20 cellular contexts compared by ENCODE assay signal in genomic region chr1:15177710-15178166, GRCh38. TPM values are rescaled to one million over a fixed set of nuclear protein-coding genes. Genes with fewer than 3 reads are reported as not detected.
DNase-seq lines count a peak whose midpoint lies in the region; ATAC-seq, FAIRE-seq and TF ChIP-seq lines count a peak whose summit lies in the region.
"Had no signal": no experiment of that assay in that cellular context is flagged by ENCODE, and none has a peak within 500 bp of the region (broad histone marks: within the 10 kb centered on the region; RNA-seq: fewer than 3 reads in every experiment).

No MANE protein-coding gene starts in this region.

- H3F3A ChIP-seq in neural progenitor cell (ENCODE audit: low read depth) = no peaks in the 10 kb centered on the region

- H3K9ac ChIP-seq in HCT116 (ENCODE audit: low read length) (peak overlapping the region; percentile 63), endothelial cell of umbilical vein (replicated peaks; ENCODE audit: extremely low read depth, insufficient read depth, low read length) (no peak overlapping the region), neural progenitor cell (no peak overlapping the region)
- H3K9ac ChIP-seq: GM23248 had no signal

- dilution Hi-C loops in endothelial cell of umbilical vein (cut with MboI; ENCODE audit: extremely low pct_ligation_motif_present, low sequenced_read_pairs) = no loop called here

- no peak for TF ChIP-seq RAD21 in HCT116 (IDR thresholded peaks at IDR 0.05; ENCODE audit: low read depth)

- no peaks in the 10 kb centered on the region for H3K36me3 Mint-ChIP-seq in neural progenitor cell
- H3K36me3 Mint-ChIP-seq: activated naive CD4-positive, alpha-beta T cell treated with anti-CD3 and anti-CD28 coated beads, Interleukin-2, amount 10 ng/mL, durations not matched to agents 7 days and 5 days; memory B cell had no signal

- TF ChIP-seq POLR2A in HCT116 (IDR thresholded peaks at IDR 0.05; ENCODE audit: borderline replicate concordance, extremely low read depth, insufficient read depth, insufficient read length) = no peak
- TF ChIP-seq POLR2A in endothelial cell of umbilical vein (IDR thresholded peaks at IDR 0.05; ENCODE audit: low read depth, low read length) = peak; percentile 46

- CTCF ChIA-PET in HCT116 (lab: Charles Lee) = no interaction called here
- CTCF ChIA-PET in RWPE1 (lab: Yijun Ruan, JAX) = interaction anchor here (0.6 to 0.7 kb wide), 2 partner anchors 21 to 49 kb away, joined by 3 read pairs; no protein-coding TSS in a partner anchor
- CTCF ChIA-PET in endothelial cell of umbilical vein (lab: Charles Lee) = interaction anchor here (1.0 to 2.8 kb wide), 4 partner anchors 9 to 87 kb away, joined by 3 to 20 read pairs (median 8); partner anchors contain the start of gene TMEM51

- peak; percentile 89 for FAIRE-seq in endothelial cell of umbilical vein (lab: Jason Lieb, UNC)

- H3K27ac ChIP-seq in HCT116 (ENCODE audit: low read depth, low read length) (peak overlapping the region; percentile 86), RWPE1 (peak overlapping the region; percentile 84), endothelial cell of umbilical vein (ENCODE audit: insufficient read depth, low read depth, low read length) (peak overlapping the region; percentile 90), neural progenitor cell (no peak overlapping the region)

- peaks cover 44% of the 10 kb centered on the region for H3K4me1 Mint-ChIP-seq in neural progenitor cell
- H3K4me1 Mint-ChIP-seq: B cell, memory B cell had no signal

- peaks cover 5% of the 10 kb centered on the region for H3K27me3 Mint-ChIP-seq in neural progenitor cell (ENCODE audit: insufficient read depth, low read depth)

- no peak for ATAC-seq in HCT116
- ATAC-seq: activated CD4-positive, CD25-positive, alpha-beta regulatory T cell treated with anti-CD3 and anti-CD28 coated beads, Interleukin-2, amount 50 U/mL, for 24 hours had no signal

- intact Hi-C loops in HCT116 (cut with micrococcal nuclease) (loop anchor here (2.0 kb wide), 1 partner anchor 25 kb away; the partner anchor contains the start of gene TMEM51), endothelial cell of umbilical vein (cut with micrococcal nuclease) (loop anchor here (1.0 kb wide), 1 partner anchor 9 kb away; no protein-coding TSS in a partner anchor)

- BruUV-seq in HCT116 (replicated peaks; lab: Mats Ljungman, UMichigan) (no TSS peak), endothelial cell of umbilical vein (replicated peaks; lab: Mats Ljungman, UMichigan) (no TSS peak)

- H3K27ac Mint-ChIP-seq in neural progenitor cell = no peak overlapping the region
- H3K27ac Mint-ChIP-seq: activated naive CD4-positive, alpha-beta T cell treated with anti-CD3 and anti-CD28 coated beads, Interleukin-2, amount 10 ng/mL, durations not matched to agents 7 days and 5 days; B cell; memory B cell; nephron progenitor cell had no signal

- H3K9me2 ChIP-seq in HCT116 (ENCODE audit: insufficient read depth) = no peaks in the 10 kb centered on the region

- H4K20me1 ChIP-seq in HCT116 (ENCODE audit: insufficient read depth) (peaks cover 4% of the 10 kb centered on the region; the same call in 1 of the 2 replicates), endothelial cell of umbilical vein (replicated peaks; ENCODE audit: control insufficient read depth, extremely low read depth, insufficient read depth, low read length) (no peaks in the 10 kb centered on the region), neural progenitor cell (ENCODE audit: low read depth) (no peaks in the 10 kb centered on the region)

- H3K4me2 ChIP-seq in HCT116 (ENCODE audit: low read length) (peak overlapping the region; percentile 83), endothelial cell of umbilical vein (ENCODE audit: insufficient read depth, low read length) (no peak overlapping the region), neural progenitor cell (no peak overlapping the region)

- H3K9me1 ChIP-seq in endothelial cell of umbilical vein (replicated peaks; ENCODE audit: control insufficient read depth, extremely low read depth, insufficient read depth, low read length) = no peaks in the 10 kb centered on the region

- TF ChIP-seq CTCF in HCT116 (IDR thresholded peaks at IDR 0.05 in 2 of 3, conservative IDR thresholded peaks at IDR 0.05 in 1 of 3; ENCODE audit: borderline replicate concordance in 1 of 3, insufficient read depth in 1 of 3, low read depth in 2 of 3, low read length in 2 of 3) (no peak), RWPE1 (conservative IDR thresholded peaks at IDR 0.05; ENCODE audit: low read depth) (no peak), endothelial cell of umbilical vein (IDR thresholded peaks at IDR 0.05; ENCODE audit: extremely low read depth in 1 of 2, insufficient read depth in 1 of 2, low read depth in 1 of 2, low read length in 2 of 2) (no peak), neural progenitor cell (IDR thresholded peaks at IDR 0.05) (no peak)

- POLR2A ChIA-PET in HCT116 (lab: Charles Lee) (no interaction called here), RWPE1 (lab: Yijun Ruan, JAX; ENCODE audit: low non-redundant PET) (no interaction called here), endothelial cell of umbilical vein (lab: Charles Lee) (interaction anchor here (1.1 kb wide), 1 partner anchor 25 kb away, joined by 3 read pairs; no protein-coding TSS in a partner anchor)

- H3K4me3 ChIP-seq in HCT116 (replicated peaks in 1 of 2; ENCODE audit: low read depth in 1 of 2, low read length in 2 of 2) (no peak overlapping the region), endothelial cell of umbilical vein (replicated peaks in 1 of 3; ENCODE audit: insufficient read depth in 1 of 3, low read depth in 1 of 3, low read length in 3 of 3) (no peak overlapping the region), neural progenitor cell (no peak overlapping the region)
- H3K4me3 ChIP-seq: GM23248 had no signal

- no peaks in the 10 kb centered on the region for H3K9me3 Mint-ChIP-seq in neural progenitor cell
- H3K9me3 Mint-ChIP-seq: nephron progenitor cell had no signal

- H3K9me3 ChIP-seq in HCT116 (ENCODE audit: control insufficient read depth in 1 of 2, insufficient read depth in 1 of 2, low read depth in 1 of 2, low read length in 2 of 2) (no peaks in the 10 kb centered on the region), endothelial cell of umbilical vein (replicated peaks; ENCODE audit: control insufficient read depth, insufficient read depth, low read length) (no peaks in the 10 kb centered on the region), neural progenitor cell (ENCODE audit: low read depth) (no peaks in the 10 kb centered on the region)

- H3K27me3 ChIP-seq in HCT116 (ENCODE audit: insufficient read depth, low read length) (no peaks in the 10 kb centered on the region), endothelial cell of umbilical vein (ENCODE audit: control insufficient read depth in 2 of 2, insufficient read depth in 2 of 2, low read length in 2 of 2) (no peaks in the 10 kb centered on the region), neural progenitor cell (no peaks in the 10 kb centered on the region)
- H3K27me3 ChIP-seq: brain microvascular endothelial cell had no signal

- RAD21 ChIA-PET in HCT116 (lab: Charles Lee; ENCODE audit: low non-redundant PET in 1 of 2, low total read pairs in 2 of 2, uncharacterized antibody in 2 of 2, unreplicated experiment in 2 of 2) = interaction anchor here in 1 of 2 experiments (0.6 kb wide), 1 partner anchor 96 kb away, joined by 3 read pairs; no protein-coding TSS in a partner anchor

- H3K36me3 ChIP-seq in HCT116 (ENCODE audit: control insufficient read depth in 1 of 2, insufficient read depth in 2 of 2, low read length in 2 of 2) (no peaks in the 10 kb centered on the region), endothelial cell of umbilical vein (ENCODE audit: control insufficient read depth in 2 of 2, extremely low read depth in 1 of 2, insufficient read depth in 2 of 2, low read length in 2 of 2) (no peaks in the 10 kb centered on the region), neural progenitor cell (no peaks in the 10 kb centered on the region)
- H3K36me3 ChIP-seq: brain microvascular endothelial cell had no signal

- H3K4me3 Mint-ChIP-seq in neural progenitor cell = no peak overlapping the region
- H3K4me3 Mint-ChIP-seq: activated naive CD4-positive, alpha-beta T cell treated with anti-CD3 and anti-CD28 coated beads, Interleukin-2, amount 10 ng/mL, durations not matched to agents 7 days and 5 days; B cell; memory B cell; nephron progenitor cell had no signal

- H3K4me1 ChIP-seq in HCT116 (ENCODE audit: control insufficient read depth in 1 of 2, insufficient read depth in 2 of 2, low read length in 2 of 2) (peaks cover 84 to 89% of the 10 kb centered on the region in 2 experiments), endothelial cell of umbilical vein (ENCODE audit: control insufficient read depth, extremely low read depth, insufficient read depth, low read length) (peaks cover 32% of the 10 kb centered on the region), neural progenitor cell (no peaks in the 10 kb centered on the region)

- H3K79me2 ChIP-seq in HCT116 (ENCODE audit: insufficient read depth, low read length) = peaks cover 84% of the 10 kb centered on the region
- H3K79me2 ChIP-seq in endothelial cell of umbilical vein (ENCODE audit: control insufficient read depth, insufficient read depth, low read length) = peaks cover 8% of the 10 kb centered on the region
- H3K79me2 ChIP-seq in neural progenitor cell (ENCODE audit: low read depth) = no peaks in the 10 kb centered on the region

- DNase-seq in HCT116 (ENCODE audit: low read depth, low spot score) (no peak), RWPE1 (ENCODE audit: low spot score) (no peak), endothelial cell of umbilical vein (ENCODE audit: low read depth, low spot score) (peak; percentile 83), pulmonary artery endothelial cell (ENCODE audit: low read depth, low spot score) (peak; percentile 51), globus pallidus (ENCODE audit: low spot score) (no peak), neural progenitor cell (ENCODE audit: low spot score) (no peak), DMS 273 (lab: John Stamatoyannopoulos, UW; ENCODE audit: unreplicated experiment) (no peak), hippocampal formation (lab: John Stamatoyannopoulos, UW) (no peak)
- DNase-seq: activated CD8-positive, alpha-beta memory T cell treated with anti-CD3 and anti-CD28 coated beads, Interleukin-2, amount 50 U/mL, for 4 hours; activated naive CD4-positive, alpha-beta T cell treated with anti-CD3 and anti-CD28 coated beads, Interleukin-2, amount 10 ng/mL, durations not matched to agents 7 days and 5 days; brain microvascular endothelial cell; DMS 273 treated with DMSO at 0.1 percent for 48 hours; NCI-H2029 treated with DMSO at 0.1 percent for 48 hours; NCI-H510A treated with DMSO at 0.1 percent for 48 hours; nephron progenitor cell; retina had no signal

- H2AFZ ChIP-seq in HCT116 (ENCODE audit: low read depth, low read length, poor library complexity, severe bottlenecking) (no peak overlapping the region), endothelial cell of umbilical vein (ENCODE audit: low read depth, low read length) (no peak overlapping the region), neural progenitor cell (replicated peaks) (no peak overlapping the region)
- H2AFZ ChIP-seq: GM23248 had no signal

RNA-seq across cellular contexts. Expression of gene TMEM51, which starts 24.2 kb away (rescaled TPM):
- 16.6 TPM for total RNA-seq in HCT116 (2021; ENCODE audit: unreplicated experiment)
- 20.3 and 22.4 TPM in 2 replicates for polyA plus RNA-seq in HCT116 (2012)
- total RNA-seq in endothelial cell of umbilical vein = 10.5 and 13.7 TPM in 2 replicates
- 11.5 and 13.9 TPM in 2 replicates for polyA plus RNA-seq in endothelial cell of umbilical vein
- polyA plus RNA-seq in endothelial cell of umbilical vein (2011; cell fraction: cytosol; rRNA removed) = 10.1 TPM in 2 replicates
- 9.5 and 11.3 TPM in 2 replicates for polyA plus RNA-seq in endothelial cell of umbilical vein (2011; cell fraction: nucleus; rRNA removed)
- 8.6 and 8.9 TPM in 2 replicates for polyA plus RNA-seq in endothelial cell of umbilical vein (2012)
- 5.9 and 8.2 TPM in 2 replicates for polyA minus RNA-seq in endothelial cell of umbilical vein
- polyA minus RNA-seq in endothelial cell of umbilical vein (2011; cell fraction: cytosol; rRNA and poly(A)+ RNA removed) = 3.9 TPM
- polyA minus RNA-seq in endothelial cell of umbilical vein (2011; cell fraction: nucleus; rRNA and poly(A)+ RNA removed) = 2.6 and 3.5 TPM in 2 replicates
- total RNA-seq in pulmonary artery endothelial cell = 6.1 and 6.4 TPM in 2 replicates
- total RNA-seq in neural progenitor cell (ENCODE audit: low replicate concordance) = 5.2 and 6.2 TPM in 2 replicates

Comparison
In these comparisons a context has a peak if more than half of its experiments do, and no peak if none do; other contexts are left out.
1. DNase-seq: peak in endothelial cell of umbilical vein (single experiment) and pulmonary artery endothelial cell (single experiment); none in HCT116 (single experiment), RWPE1 (single experiment), globus pallidus (single experiment), neural progenitor cell (single experiment), DMS 273 (single experiment) and hippocampal formation (0 of 2).